Comparison of ENCODE assay signal across 15 cellular contexts in the genomic region with DNA sequence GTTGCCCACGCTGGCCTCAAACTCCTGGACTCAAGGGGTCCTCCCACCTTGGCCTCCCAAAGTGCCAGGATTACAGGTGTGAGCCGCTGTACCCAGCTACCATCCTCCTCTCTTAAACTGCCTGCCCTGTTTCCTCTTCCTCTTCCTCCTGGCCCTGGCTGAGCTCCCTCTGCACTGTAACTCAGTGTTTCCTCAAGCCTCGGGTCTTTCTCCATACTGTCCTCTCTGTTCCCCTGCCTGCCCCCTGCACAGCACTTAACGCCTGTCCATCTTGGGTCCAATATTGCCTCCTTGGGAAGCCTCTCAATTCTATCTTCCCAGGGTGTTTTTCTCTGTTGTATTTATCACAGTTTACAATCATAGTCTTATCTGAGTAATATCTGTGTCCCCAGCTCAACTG. TPM values are rescaled to one million over a fixed set of nuclear protein-coding genes. Genes with fewer than 3 reads are reported as not detected.
DNase-seq lines count a peak whose midpoint lies in the region; ATAC-seq and TF ChIP-seq lines count a peak whose summit lies in the region.
"Had no signal": no experiment of that assay in that cellular context is flagged by ENCODE, and none has a peak within 500 bp of the region (broad histone marks: within the 10 kb centered on the region; RNA-seq: fewer than 3 reads in every experiment).

No MANE protein-coding gene starts in this region.

- H3K27ac ChIP-seq in C4-2B (peak overlapping the region; percentile 44), WERI-Rb-1 (no peak overlapping the region)
- H3K27ac ChIP-seq: tibial artery had no signal

- no peaks in the 10 kb centered on the region for H3K36me3 ChIP-seq in WERI-Rb-1
- H3K36me3 ChIP-seq: tibial artery had no signal

- H3K4me1 Mint-ChIP-seq in HFFc6 (ENCODE audit: low read depth), result peaks cover 35% of the 10 kb centered on the region
- peaks cover 18% of the 10 kb centered on the region for H3K4me1 Mint-ChIP-seq in chondrocyte (ENCODE audit: low read depth)
- peaks cover 38% of the 10 kb centered on the region for H3K4me1 Mint-ChIP-seq in neural crest cell

- DNase-seq in HFFc6 (no peak), chondrocyte (ENCODE audit: low spot score) (peak; percentile 37), neural crest cell (ENCODE audit: low read depth, low spot score) (no peak), WERI-Rb-1 (no peak), DMS153 (lab: John Stamatoyannopoulos, UW) (no peak)
- DNase-seq: NCI-H1417, NCI-H524 treated with DMSO at 0.1 percent for 48 hours, T-helper 9 cell, tibial artery had no signal

- ATAC-seq in HG03521 (IDR thresholded peaks at IDR 0.05; ENCODE audit: unreplicated experiment) (no peak), GM18909 (IDR thresholded peaks at IDR 0.05; ENCODE audit: poor library complexity, unreplicated experiment) (no peak)

- H3K9me3 ChIP-seq in WERI-Rb-1 (ENCODE audit: severe bottlenecking), result peaks cover 2% of the 10 kb centered on the region
- H3K9me3 ChIP-seq: tibial artery had no signal

- no peak overlapping the region for H3K4me3 ChIP-seq in WERI-Rb-1 (ENCODE audit: low read depth, low read length)
- H3K4me3 ChIP-seq: tibial artery had no signal

- no peaks in the 10 kb centered on the region for H3K27me3 ChIP-seq in WERI-Rb-1 (ENCODE audit: insufficient read depth, low read depth, severe bottlenecking)

- no peak for TF ChIP-seq CTCF in C4-2B (conservative IDR thresholded peaks at IDR 0.05)
- no peak for TF ChIP-seq CTCF in HFFc6 (IDR thresholded peaks at IDR 0.05)
- no peak for TF ChIP-seq CTCF in chondrocyte (IDR thresholded peaks at IDR 0.05)
- no peak for TF ChIP-seq CTCF in neural crest cell (conservative IDR thresholded peaks at IDR 0.05)
- no peak for TF ChIP-seq CTCF in WERI-Rb-1 (IDR thresholded peaks at IDR 0.05; ENCODE audit: low read depth, low read length)

- H3K27me3 Mint-ChIP-seq in HFFc6 (ENCODE audit: insufficient read depth) (peaks cover 2% of the 10 kb centered on the region; the same call in 1 of the 2 replicates), chondrocyte (ENCODE audit: low read depth) (no peaks in the 10 kb centered on the region), neural crest cell (ENCODE audit: low read depth) (no peaks in the 10 kb centered on the region)

- H3K4me3 Mint-ChIP-seq in HFFc6 (no peak overlapping the region), chondrocyte (ENCODE audit: unreplicated experiment) (no peak overlapping the region), neural crest cell (peak overlapping the region; percentile 98)

- no peaks in the 10 kb centered on the region for H3K9me3 Mint-ChIP-seq in HFFc6
- H3K9me3 Mint-ChIP-seq in chondrocyte (ENCODE audit: low read depth), result no peaks in the 10 kb centered on the region
- H3K9me3 Mint-ChIP-seq in neural crest cell, result no peaks in the 10 kb centered on the region

- H3K27ac Mint-ChIP-seq in HFFc6, result peak overlapping the region; percentile 22; the same call in 1 of the 2 replicates
- no peak overlapping the region for H3K27ac Mint-ChIP-seq in chondrocyte (ENCODE audit: unreplicated experiment)
- H3K27ac Mint-ChIP-seq in neural crest cell (ENCODE audit: unreplicated experiment), result no peak overlapping the region

- no peaks in the 10 kb centered on the region for H3K36me3 Mint-ChIP-seq in HFFc6 (ENCODE audit: low read depth)
- no peaks in the 10 kb centered on the region for H3K36me3 Mint-ChIP-seq in chondrocyte (ENCODE audit: low read depth)
- no peaks in the 10 kb centered on the region for H3K36me3 Mint-ChIP-seq in neural crest cell (ENCODE audit: low read depth)

RNA-seq across cellular contexts. Expression of gene LIPE, which starts 6.1 kb away (rescaled TPM):
- total RNA-seq in HFFc6 (2021; fragmentation: NEBNext Ultra II Directional; extraction: Animal tissue kit (Norgen Biotek cat#: 25700)), result 1 to 10 TPM; 4.7 to 9.2 (median 7.1) TPM
- total RNA-seq in chondrocyte (3.6 to 3.9 TPM (median 3.8 TPM) in 3 replicates), neural crest cell (24.5 and 29.1 TPM in 2 replicates)

RNA-seq across cellular contexts. Expression of gene CXCL17, which starts 21.6 kb away (rescaled TPM):
- not detected for total RNA-seq in HFFc6 (2021; fragmentation: NEBNext Ultra II Directional; extraction: Animal tissue kit (Norgen Biotek cat#: 25700))
- total RNA-seq in chondrocyte, result not detected in 3 replicates
- not detected in 2 replicates for total RNA-seq in neural crest cell
- total RNA-seq: frontal cortex, kidney epithelial cell, RPMI7951 had no signal

RNA-seq across cellular contexts. Expression of gene CNFN, which starts 31.0 kb away (rescaled TPM):
- total RNA-seq in HFFc6 (2021; fragmentation: NEBNext Ultra II Directional; extraction: Animal tissue kit (Norgen Biotek cat#: 25700)), result under 1 TPM; 0.48 to 0.80 (median 0.68) TPM
- total RNA-seq in chondrocyte (0.89 TPM in 1 of 3 replicates, not detected in the others), neural crest cell (2.2 and 3.6 TPM in 2 replicates)
- total RNA-seq: frontal cortex, kidney epithelial cell had no signal
